18 cellular contexts compared by ENCODE assay signal in genomic region chr20:63958964-63959698, GRCh38. TPM values are rescaled to one million over a fixed set of nuclear protein-coding genes. Genes with fewer than 3 reads are reported as not detected.
DNase-seq lines count a peak whose midpoint lies in the region; ATAC-seq and TF ChIP-seq lines count a peak whose summit lies in the region.
"Had no signal": no experiment of that assay in that cellular context is flagged by ENCODE, and none has a peak within 500 bp of the region (broad histone marks: within the 10 kb centered on the region; RNA-seq: fewer than 3 reads in every experiment).

No MANE protein-coding gene starts in this region.

- peak overlapping the region; percentile 89 for H3K27ac Mint-ChIP-seq in activated CD4-positive, alpha-beta memory T cell treated with anti-CD3 and anti-CD28 coated beads for 36 hours
- H3K27ac Mint-ChIP-seq in activated CD4-positive, alpha-beta memory T cell treated with anti-CD3 and anti-CD28 coated beads, Interleukin-2, amount 10 ng/mL, durations not matched to agents 7 days and 5 days, result no peak overlapping the region
- H3K27ac Mint-ChIP-seq in WTC11, result peak overlapping the region; percentile 49; the same call in 1 of the 2 replicates
- no peak overlapping the region for H3K27ac Mint-ChIP-seq in neural progenitor cell
- H3K27ac Mint-ChIP-seq in natural killer cell, result no peak overlapping the region

- DNase-seq in activated CD4-positive, alpha-beta memory T cell treated with anti-CD3 and anti-CD28 coated beads for 36 hours, result no peak
- DNase-seq in activated CD4-positive, alpha-beta memory T cell treated with anti-CD3 and anti-CD28 coated beads, Interleukin-2, amount 10 ng/mL, durations not matched to agents 7 days and 5 days, result no peak
- no peak for DNase-seq in WTC11 (ENCODE audit: low spot score)
- DNase-seq in neural progenitor cell (ENCODE audit: low spot score), result no peak
- DNase-seq in natural killer cell, result no peak
- DNase-seq: Calu3; CD4-positive, CD25-positive, alpha-beta regulatory T cell; DMS79 treated with DMSO at 0.1 percent for 48 hours; GF-D8; KG1; NCI-H1092 treated with DMSO at 0.1 percent for 48 hours; NCI-H187 treated with DMSO at 0.1 percent for 48 hours; NCI-H446 treated with DMSO at 0.1 percent for 48 hours; SW 1271 had no signal

- peaks cover 20% of the 10 kb centered on the region for H3K79me2 ChIP-seq in neural progenitor cell (ENCODE audit: low read depth)

- no peak for TF ChIP-seq CTCF in WTC11 (IDR thresholded peaks at IDR 0.05)
- no peak for TF ChIP-seq CTCF in neural progenitor cell (IDR thresholded peaks at IDR 0.05)
- TF ChIP-seq CTCF in natural killer cell (IDR thresholded peaks at IDR 0.05), result no peak

- H4K20me1 ChIP-seq in neural progenitor cell (ENCODE audit: low read depth), result peaks cover 30% of the 10 kb centered on the region

- H3K36me3 ChIP-seq in HUES64 (ENCODE audit: insufficient read depth, low read length) (peaks cover 41% of the 10 kb centered on the region), neural progenitor cell (no peaks in the 10 kb centered on the region)

- no peak overlapping the region for H2AFZ ChIP-seq in neural progenitor cell (replicated peaks)

- no peaks in the 10 kb centered on the region for H3K27me3 Mint-ChIP-seq in activated CD4-positive, alpha-beta memory T cell treated with anti-CD3 and anti-CD28 coated beads for 36 hours
- no peaks in the 10 kb centered on the region for H3K27me3 Mint-ChIP-seq in activated CD4-positive, alpha-beta memory T cell treated with anti-CD3 and anti-CD28 coated beads, Interleukin-2, amount 10 ng/mL, durations not matched to agents 7 days and 5 days
- no peaks in the 10 kb centered on the region for H3K27me3 Mint-ChIP-seq in WTC11 (ENCODE audit: low read depth)
- peaks cover 4% of the 10 kb centered on the region for H3K27me3 Mint-ChIP-seq in neural progenitor cell (ENCODE audit: insufficient read depth, low read depth)
- H3K27me3 Mint-ChIP-seq in natural killer cell (ENCODE audit: low read depth in 2 of 2), result no peaks in the 10 kb centered on the region
- H3K27me3 Mint-ChIP-seq: CD4-positive, CD25-positive, alpha-beta regulatory T cell had no signal

- peaks cover 23% of the 10 kb centered on the region for H3K4me1 Mint-ChIP-seq in activated CD4-positive, alpha-beta memory T cell treated with anti-CD3 and anti-CD28 coated beads for 36 hours (ENCODE audit: low read depth)
- H3K4me1 Mint-ChIP-seq in activated CD4-positive, alpha-beta memory T cell treated with anti-CD3 and anti-CD28 coated beads, Interleukin-2, amount 10 ng/mL, durations not matched to agents 7 days and 5 days, result peaks cover 29% of the 10 kb centered on the region
- peaks cover 19% of the 10 kb centered on the region for H3K4me1 Mint-ChIP-seq in WTC11
- peaks cover 19% of the 10 kb centered on the region for H3K4me1 Mint-ChIP-seq in neural progenitor cell
- H3K4me1 Mint-ChIP-seq in natural killer cell, result peaks cover 4 to 8% of the 10 kb centered on the region in 2 donors

- H3K9ac ChIP-seq in HUES64 (ENCODE audit: low read depth, low read length), result no peak overlapping the region; the same call in 1 of the 2 replicates
- no peak overlapping the region for H3K9ac ChIP-seq in neural progenitor cell

- H3K4me3 Mint-ChIP-seq in activated CD4-positive, alpha-beta memory T cell treated with anti-CD3 and anti-CD28 coated beads for 36 hours, result no peak overlapping the region
- no peak overlapping the region for H3K4me3 Mint-ChIP-seq in activated CD4-positive, alpha-beta memory T cell treated with anti-CD3 and anti-CD28 coated beads, Interleukin-2, amount 10 ng/mL, durations not matched to agents 7 days and 5 days
- no peak overlapping the region for H3K4me3 Mint-ChIP-seq in WTC11
- no peak overlapping the region for H3K4me3 Mint-ChIP-seq in neural progenitor cell
- H3K4me3 Mint-ChIP-seq in natural killer cell, result no peak overlapping the region

- peaks cover 13% of the 10 kb centered on the region for H3K36me3 Mint-ChIP-seq in activated CD4-positive, alpha-beta memory T cell treated with anti-CD3 and anti-CD28 coated beads for 36 hours
- H3K36me3 Mint-ChIP-seq in activated CD4-positive, alpha-beta memory T cell treated with anti-CD3 and anti-CD28 coated beads, Interleukin-2, amount 10 ng/mL, durations not matched to agents 7 days and 5 days (ENCODE audit: low read depth), result no peaks in the 10 kb centered on the region
- H3K36me3 Mint-ChIP-seq in WTC11 (peaks cover 25% of the 10 kb centered on the region), neural progenitor cell (peaks cover 4% of the 10 kb centered on the region), natural killer cell (no peaks in the 10 kb centered on the region)

- H3K9me3 ChIP-seq in HUES64 (ENCODE audit: insufficient read depth, low read depth, low read length), result peaks cover 7% of the 10 kb centered on the region; the same call in 1 of the 2 replicates
- H3K9me3 ChIP-seq in neural progenitor cell (ENCODE audit: low read depth), result no peaks in the 10 kb centered on the region
- H3K9me3 ChIP-seq: A549 had no signal

- H3K27ac ChIP-seq in HUES64 (ENCODE audit: low read depth, low read length), result peak overlapping the region; percentile 72
- no peak overlapping the region for H3K27ac ChIP-seq in neural progenitor cell
- H3K27ac ChIP-seq: A549 had no signal

- H3K27me3 ChIP-seq in HUES64 (ENCODE audit: insufficient read depth, low read length) (no peaks in the 10 kb centered on the region), neural progenitor cell (no peaks in the 10 kb centered on the region)

- peaks cover 31% of the 10 kb centered on the region for H3F3A ChIP-seq in neural progenitor cell (ENCODE audit: low read depth)

- CTCF ChIA-PET in activated CD4-positive, alpha-beta memory T cell treated with anti-CD3 and anti-CD28 coated beads for 36 hours (lab: Charles Lee), result interaction anchor here (1.2 kb wide), 1 partner anchor 15 kb away, joined by 3 read pairs; no protein-coding TSS in a partner anchor
- CTCF ChIA-PET in activated CD4-positive, alpha-beta memory T cell treated with anti-CD3 and anti-CD28 coated beads, Interleukin-2, amount 10 ng/mL, durations not matched to agents 7 days and 5 days (lab: Charles Lee), result interaction anchor here (0.6 kb wide), 1 partner anchor 100 kb away, joined by 6 read pairs; no protein-coding TSS in a partner anchor
- CTCF ChIA-PET in WTC11 (lab: Charles Lee), result interaction anchor here (1.4 to 5.0 kb wide), 2 partner anchors 15 to 21 kb away, joined by 7 to 54 read pairs; partner anchors contain the start of gene PRPF6

- intact Hi-C loops in activated CD4-positive, alpha-beta memory T cell treated with anti-CD3 and anti-CD28 coated beads for 36 hours (cut with micrococcal nuclease), result loop anchor here (5.0 kb wide), 1 partner anchor 422 kb away; the partner anchor contains the start of gene PTK6
- intact Hi-C loops in natural killer cell (cut with micrococcal nuclease), result no loop called here

- POLR2A ChIA-PET in activated CD4-positive, alpha-beta memory T cell treated with anti-CD3 and anti-CD28 coated beads for 36 hours (lab: Charles Lee), result interaction anchor here (0.6 to 1.4 kb wide), 2 partner anchors 9 to 252 kb away, joined by 3 to 5 read pairs; no protein-coding TSS in a partner anchor
- POLR2A ChIA-PET in activated CD4-positive, alpha-beta memory T cell treated with anti-CD3 and anti-CD28 coated beads, Interleukin-2, amount 10 ng/mL, durations not matched to agents 7 days and 5 days (lab: Charles Lee), result interaction anchor here (0.8 to 1.2 kb wide), 2 partner anchors 9 to 17 kb away, joined by 3 to 5 read pairs; no protein-coding TSS in a partner anchor
- POLR2A ChIA-PET in WTC11 (lab: Charles Lee), result no interaction called here

- H3K4me1 ChIP-seq in HUES64 (ENCODE audit: insufficient read depth, low read length), result peaks cover 19% of the 10 kb centered on the region; the same call in 1 of the 2 replicates
- peaks cover 24% of the 10 kb centered on the region for H3K4me1 ChIP-seq in neural progenitor cell

- H3K4me2 ChIP-seq in neural progenitor cell, result peak overlapping the region; percentile 27
- H3K4me2 ChIP-seq: A549 had no signal

- WGBS in HUES64, result 73% methylated on average over 10 of the region's 10 CpGs

- no peaks in the 10 kb centered on the region for H3K9me3 Mint-ChIP-seq in activated CD4-positive, alpha-beta memory T cell treated with anti-CD3 and anti-CD28 coated beads for 36 hours
- no peaks in the 10 kb centered on the region for H3K9me3 Mint-ChIP-seq in activated CD4-positive, alpha-beta memory T cell treated with anti-CD3 and anti-CD28 coated beads, Interleukin-2, amount 10 ng/mL, durations not matched to agents 7 days and 5 days
- H3K9me3 Mint-ChIP-seq in WTC11 (peaks cover 3% of the 10 kb centered on the region; the same call in 1 of the 2 replicates), neural progenitor cell (no peaks in the 10 kb centered on the region), natural killer cell (no peaks in the 10 kb centered on the region)
- H3K9me3 Mint-ChIP-seq: CD4-positive, CD25-positive, alpha-beta regulatory T cell had no signal

- no peak for ATAC-seq in WTC11
- ATAC-seq in GM21390 (IDR thresholded peaks at IDR 0.05; ENCODE audit: unreplicated experiment), result no peak
- ATAC-seq in natural killer cell, result no peak
- no peak for ATAC-seq in GM21381 (IDR thresholded peaks at IDR 0.05; ENCODE audit: unreplicated experiment)
- ATAC-seq: A549 had no signal

- H3K4me3 ChIP-seq in HUES64 (ENCODE audit: low read length) (no peak overlapping the region), neural progenitor cell (no peak overlapping the region)
- H3K4me3 ChIP-seq: A549 had no signal

RNA-seq across cellular contexts. Expression of gene UCKL1, which starts 2.9 kb away (rescaled TPM):
- 10 to 100 TPM; 26.6 to 29.6 TPM for total RNA-seq in activated CD4-positive, alpha-beta memory T cell treated with anti-CD3 and anti-CD28 coated beads for 36 hours
- total RNA-seq in activated CD4-positive, alpha-beta memory T cell treated with anti-CD3 and anti-CD28 coated beads, Interleukin-2, amount 10 ng/mL, durations not matched to agents 7 days and 5 days, result 10 to 100 TPM; 36.3 to 36.6 TPM
- 29.9 TPM for polyA plus RNA-seq in HUES64 (2013, experiment 1 of 2)
- 24.9 TPM for polyA plus RNA-seq in HUES64 (2013, experiment 2 of 2)
- total RNA-seq in WTC11 (2021), result 46.8 to 51.2 TPM (median 48.0 TPM) in 3 replicates
- 10.8 and 22.7 TPM in 2 replicates for total RNA-seq in neural progenitor cell (ENCODE audit: low replicate concordance)
- total RNA-seq in natural killer cell, result 10 to 100 TPM; 49.9 to 58.1 (median 49.9) TPM

RNA-seq across cellular contexts. Expression of gene ZNF512B, which starts 10.6 kb away (rescaled TPM):
- total RNA-seq in activated CD4-positive, alpha-beta memory T cell treated with anti-CD3 and anti-CD28 coated beads for 36 hours, result 10 to 100 TPM; 12.5 to 13.5 TPM
- total RNA-seq in activated CD4-positive, alpha-beta memory T cell treated with anti-CD3 and anti-CD28 coated beads, Interleukin-2, amount 10 ng/mL, durations not matched to agents 7 days and 5 days, result 10 to 100 TPM; 16.5 to 16.7 TPM
- polyA plus RNA-seq in HUES64 (2013, experiment 1 of 2), result 13.2 TPM
- 10.1 TPM for polyA plus RNA-seq in HUES64 (2013, experiment 2 of 2)
- 19.9 to 23.3 TPM (median 20.5 TPM) in 3 replicates for total RNA-seq in WTC11 (2021)
- total RNA-seq in neural progenitor cell (ENCODE audit: low replicate concordance), result 2.9 and 11.4 TPM in 2 replicates
- total RNA-seq in natural killer cell, result 10 to 100 TPM; 11.5 to 16.8 (median 13.8) TPM

RNA-seq across cellular contexts. Expression of gene SAMD10, which starts 20.3 kb away (rescaled TPM):
- 10 to 100 TPM; 23.7 to 24.5 TPM for total RNA-seq in activated CD4-positive, alpha-beta memory T cell treated with anti-CD3 and anti-CD28 coated beads for 36 hours
- 10 to 100 TPM; 18.3 to 21.0 TPM for total RNA-seq in activated CD4-positive, alpha-beta memory T cell treated with anti-CD3 and anti-CD28 coated beads, Interleukin-2, amount 10 ng/mL, durations not matched to agents 7 days and 5 days
- polyA plus RNA-seq in HUES64 (2013, experiment 1 of 2), result 3.4 TPM
- polyA plus RNA-seq in HUES64 (2013, experiment 2 of 2), result 3.9 TPM
- 4.6 to 6.2 TPM (median 4.8 TPM) in 3 replicates for total RNA-seq in WTC11 (2021)
- 0.19 and 4.9 TPM in 2 replicates for total RNA-seq in neural progenitor cell (ENCODE audit: low replicate concordance)
- total RNA-seq in natural killer cell, result 10 to 100 TPM; 15.2 to 22.3 (median 17.6) TPM
- polyA plus RNA-seq: A549 had no signal

RNA-seq across cellular contexts. Expression of gene PRPF6, which starts 21.8 kb away (rescaled TPM):
- 10 to 100 TPM; 62.3 to 63.1 TPM for total RNA-seq in activated CD4-positive, alpha-beta memory T cell treated with anti-CD3 and anti-CD28 coated beads for 36 hours
- total RNA-seq in activated CD4-positive, alpha-beta memory T cell treated with anti-CD3 and anti-CD28 coated beads, Interleukin-2, amount 10 ng/mL, durations not matched to agents 7 days and 5 days, result 10 to 100 TPM; 58.4 to 60.4 TPM
- 52.4 TPM for polyA plus RNA-seq in HUES64 (2013, experiment 1 of 2)
- polyA plus RNA-seq in HUES64 (2013, experiment 2 of 2), result 53.8 TPM
- total RNA-seq in WTC11 (2021) (79.4 to 84.6 TPM (median 80.5 TPM) in 3 replicates), neural progenitor cell (ENCODE audit: low replicate concordance) (51.9 and 77.0 TPM in 2 replicates), natural killer cell (10 to 100 TPM; 52.7 to 63.0 (median 55.0) TPM)

Comparison
In these comparisons a context has a peak if more than half of its experiments do, and no peak if none do; other contexts are left out.
1. H3K27ac Mint-ChIP-seq: peak in activated CD4-positive, alpha-beta memory T cell treated with anti-CD3 and anti-CD28 coated beads for 36 hours (single experiment) and WTC11 (single experiment); none in activated CD4-positive, alpha-beta memory T cell treated with anti-CD3 and anti-CD28 coated beads, Interleukin-2, amount 10 ng/mL, durations not matched to agents 7 days and 5 days (single experiment), neural progenitor cell (single experiment) and natural killer cell (0 of 2).